In the genomic region with DNA sequence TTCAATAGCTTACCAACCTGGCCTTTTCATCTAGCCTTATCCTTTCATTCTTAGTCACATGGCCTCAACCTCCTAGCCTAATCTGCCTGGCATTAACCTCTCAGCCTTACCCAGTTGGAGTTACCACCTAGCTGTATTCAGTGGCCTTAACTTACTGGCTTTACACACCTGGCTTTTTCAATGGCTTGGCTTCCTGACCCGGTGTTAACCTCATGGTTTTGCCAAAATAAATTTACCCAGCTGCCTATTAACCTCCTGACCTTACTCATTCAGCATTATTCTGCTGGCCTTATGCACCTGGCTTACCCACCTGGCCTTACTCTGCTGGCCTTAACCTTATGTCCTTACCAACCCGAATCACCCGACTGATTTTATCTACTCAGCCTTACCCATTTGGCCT, we compare ENCODE assay signal across 1 cellular context.
TF ChIP-seq lines count a peak whose summit lies in the region.

No MANE protein-coding gene starts in this region.

TF ChIP-seq in liver, 16 proteins besides CTCF, POLR2A, EP300 and RAD21:
- TF ChIP-seq, protein P1, sequence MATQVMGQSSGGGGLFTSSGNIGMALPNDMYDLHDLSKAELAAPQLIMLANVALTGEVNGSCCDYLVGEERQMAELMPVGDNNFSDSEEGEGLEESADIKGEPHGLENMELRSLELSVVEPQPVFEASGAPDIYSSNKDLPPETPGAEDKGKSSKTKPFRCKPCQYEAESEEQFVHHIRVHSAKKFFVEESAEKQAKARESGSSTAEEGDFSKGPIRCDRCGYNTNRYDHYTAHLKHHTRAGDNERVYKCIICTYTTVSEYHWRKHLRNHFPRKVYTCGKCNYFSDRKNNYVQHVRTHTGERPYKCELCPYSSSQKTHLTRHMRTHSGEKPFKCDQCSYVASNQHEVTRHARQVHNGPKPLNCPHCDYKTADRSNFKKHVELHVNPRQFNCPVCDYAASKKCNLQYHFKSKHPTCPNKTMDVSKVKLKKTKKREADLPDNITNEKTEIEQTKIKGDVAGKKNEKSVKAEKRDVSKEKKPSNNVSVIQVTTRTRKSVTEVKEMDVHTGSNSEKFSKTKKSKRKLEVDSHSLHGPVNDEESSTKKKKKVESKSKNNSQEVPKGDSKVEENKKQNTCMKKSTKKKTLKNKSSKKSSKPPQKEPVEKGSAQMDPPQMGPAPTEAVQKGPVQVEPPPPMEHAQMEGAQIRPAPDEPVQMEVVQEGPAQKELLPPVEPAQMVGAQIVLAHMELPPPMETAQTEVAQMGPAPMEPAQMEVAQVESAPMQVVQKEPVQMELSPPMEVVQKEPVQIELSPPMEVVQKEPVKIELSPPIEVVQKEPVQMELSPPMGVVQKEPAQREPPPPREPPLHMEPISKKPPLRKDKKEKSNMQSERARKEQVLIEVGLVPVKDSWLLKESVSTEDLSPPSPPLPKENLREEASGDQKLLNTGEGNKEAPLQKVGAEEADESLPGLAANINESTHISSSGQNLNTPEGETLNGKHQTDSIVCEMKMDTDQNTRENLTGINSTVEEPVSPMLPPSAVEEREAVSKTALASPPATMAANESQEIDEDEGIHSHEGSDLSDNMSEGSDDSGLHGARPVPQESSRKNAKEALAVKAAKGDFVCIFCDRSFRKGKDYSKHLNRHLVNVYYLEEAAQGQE (IDR thresholded peaks at IDR 0.05) = no peak
- TF ChIP-seq RXRA (IDR thresholded peaks at IDR 0.05) (peak; percentile 22 to 46), HNF4G (IDR thresholded peaks at IDR 0.05) (no peak), SP1 (IDR thresholded peaks at IDR 0.05) (no peak)
